Comparison of ENCODE assay signal across 4 cellular contexts in genomic region chr10:47915849-47916548, GRCh38. TPM values are rescaled to one million over a fixed set of nuclear protein-coding genes. Genes with fewer than 3 reads are reported as not detected.
"Had no signal": no experiment of that assay in that cellular context is flagged by ENCODE, and none has a peak within 500 bp of the region (broad histone marks: within the 10 kb centered on the region; RNA-seq: fewer than 3 reads in every experiment).

No MANE protein-coding gene starts in this region.

RNA-seq across cellular contexts. Expression of gene NPY4R2, which starts 2.5 kb away (rescaled TPM):
- total RNA-seq: breast epithelium, fibroblast of lung, kidney epithelial cell had no signal
- polyA plus RNA-seq: fibroblast of lung, urinary bladder had no signal
